Comparison of ENCODE assay signal across 9 cellular contexts in genomic region chr14:61749264-61749663, GRCh38. TPM values are rescaled to one million over a fixed set of nuclear protein-coding genes. Genes with fewer than 3 reads are reported as not detected.
DNase-seq lines count a peak whose midpoint lies in the region; TF ChIP-seq lines count a peak whose summit lies in the region.
"Had no signal": no experiment of that assay in that cellular context is flagged by ENCODE, and none has a peak within 500 bp of the region (broad histone marks: within the 10 kb centered on the region; RNA-seq: fewer than 3 reads in every experiment).

No MANE protein-coding gene starts in this region.

- no peaks in the 10 kb centered on the region for H3K9me3 ChIP-seq in DOHH2 (ENCODE audit: control insufficient read depth, insufficient read depth, low read length)

- peaks cover 65% of the 10 kb centered on the region for H3K79me2 ChIP-seq in DOHH2 (ENCODE audit: control insufficient read depth, low read length)

- H3K4me1 ChIP-seq in DOHH2 (ENCODE audit: control insufficient read depth, low read length), result peaks cover 88% of the 10 kb centered on the region

- peaks cover 0 to 3% (median 0%) of the 10 kb centered on the region in 5 experiments for H3K9me3 Mint-ChIP-seq in brain
- H3K9me3 Mint-ChIP-seq in nephron progenitor cell, result no peaks in the 10 kb centered on the region

- H3K27ac ChIP-seq in DOHH2 (ENCODE audit: low read depth, low read length), result peak overlapping the region; percentile 13

- H3K27me3 Mint-ChIP-seq in brain (peaks cover 3% of the 10 kb centered on the region), nephron progenitor cell (ENCODE audit: low read depth, poor library complexity) (no peaks in the 10 kb centered on the region)

- H3K4me1 Mint-ChIP-seq in brain (peaks cover 35% of the 10 kb centered on the region), nephron progenitor cell (peaks cover 42% of the 10 kb centered on the region)

- peaks cover 66% of the 10 kb centered on the region for H3K36me3 ChIP-seq in DOHH2 (ENCODE audit: control insufficient read depth, low read length)

- DNase-seq in LNCaP clone FGC (ENCODE audit: low read depth) (no peak), nephron progenitor cell (no peak), midbrain (lab: John Stamatoyannopoulos, UW) (no peak), nucleus accumbens (lab: John Stamatoyannopoulos, UW) (no peak), NCI-H1694 treated with DMSO at 0.1 percent for 48 hours (lab: John Stamatoyannopoulos, UW) (no peak), mucosa of gallbladder (ENCODE audit: low spot score) (no peak)
- DNase-seq: cerebellar nuclear complex had no signal

- H3K4me3 Mint-ChIP-seq in brain, result peak overlapping the region; percentile 60 to 98 (median 88)
- H3K4me3 Mint-ChIP-seq in nephron progenitor cell, result peak overlapping the region; percentile 86

- H3K9me2 ChIP-seq in DOHH2 (replicated peaks; ENCODE audit: control insufficient read depth, low read length), result no peaks in the 10 kb centered on the region

- peaks cover 76% of the 10 kb centered on the region for H3F3A ChIP-seq in DOHH2 (ENCODE audit: control insufficient read depth, insufficient read depth)

- H3K27me3 ChIP-seq in DOHH2 (ENCODE audit: control insufficient read depth, low read length), result no peaks in the 10 kb centered on the region

- H3K4me3 ChIP-seq in DOHH2 (ENCODE audit: low read length) (peak overlapping the region; percentile 84), LNCaP clone FGC (ENCODE audit: low read depth, low read length) (peak overlapping the region; percentile 63)

- peaks cover 3% of the 10 kb centered on the region; the same call in 1 of the 2 replicates for H4K20me1 ChIP-seq in DOHH2 (ENCODE audit: control insufficient read depth, insufficient read depth, low read depth, low read length)

- peak overlapping the region; percentile 88 for H3K4me2 ChIP-seq in DOHH2 (ENCODE audit: low read length)

- peaks cover 39% of the 10 kb centered on the region for H3K36me3 Mint-ChIP-seq in brain
- H3K36me3 Mint-ChIP-seq in nephron progenitor cell (ENCODE audit: low read depth), result peaks cover 33% of the 10 kb centered on the region

- H3K27ac Mint-ChIP-seq in brain (peak overlapping the region in 2 of 5 experiments; percentile 29 to 68), nephron progenitor cell (no peak overlapping the region)

- TF ChIP-seq CTCF in DOHH2 (IDR thresholded peaks at IDR 0.05; ENCODE audit: low read depth, low read length, poor library complexity, severe bottlenecking), result no peak
- TF ChIP-seq CTCF in LNCaP clone FGC (IDR thresholded peaks at IDR 0.05; ENCODE audit: control insufficient read depth, extremely low read depth, insufficient read depth), result no peak
- no peak for TF ChIP-seq CTCF in brain (conservative IDR thresholded peaks at IDR 0.05)
- no peak for TF ChIP-seq CTCF in nephron progenitor cell (IDR thresholded peaks at IDR 0.05)

RNA-seq across cellular contexts. Expression of gene SNAPC1, which starts 13.0 kb away (rescaled TPM):
- polyA plus RNA-seq in brain (ENCODE audit: insufficient read depth, low read depth, low replicate concordance), result 3.1 TPM
- total RNA-seq in mucosa of gallbladder, result 5.9 TPM

RNA-seq across cellular contexts. Expression of gene HIF1A, which starts 54.0 kb away (rescaled TPM):
- polyA plus RNA-seq in brain (ENCODE audit: insufficient read depth, low read depth, low replicate concordance), result 80.8 TPM
- 181 TPM for total RNA-seq in mucosa of gallbladder
